In the genomic region with DNA sequence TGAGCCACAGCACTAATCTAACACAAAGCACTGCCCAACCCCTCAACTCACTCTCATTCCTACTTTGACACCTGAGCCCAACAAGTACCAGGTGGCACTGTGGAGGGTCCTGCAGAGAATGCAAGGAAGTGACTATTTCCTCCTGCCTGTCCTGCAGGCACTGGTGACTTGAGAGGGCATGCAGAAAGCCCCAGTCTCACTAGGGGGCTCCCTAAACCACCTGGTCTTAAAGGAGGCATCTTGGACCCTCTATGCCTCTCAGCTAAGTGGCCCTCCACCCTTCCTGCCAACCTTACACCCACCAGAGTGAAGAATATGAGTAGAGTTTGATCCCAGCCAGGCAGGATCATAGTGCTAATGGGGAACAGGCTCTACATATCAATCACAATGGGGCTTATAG, we compare ENCODE assay signal across 6 cellular contexts. TPM values are rescaled to one million over a fixed set of nuclear protein-coding genes. Genes with fewer than 3 reads are reported as not detected.
DNase-seq lines count a peak whose midpoint lies in the region; ATAC-seq and TF ChIP-seq lines count a peak whose summit lies in the region.

No MANE protein-coding gene starts in this region.

- no peak overlapping the region for H3K9ac ChIP-seq in fibroblast of lung (ENCODE audit: insufficient read depth, low read length)

- CTCF ChIA-PET in CD4-positive, alpha-beta T cell (lab: Charles Lee): interaction anchor here (4.2 kb wide), 1 partner anchor 37 kb away, joined by 103 read pairs; a partner anchor contains a TSS

- H3K79me2 ChIP-seq in fibroblast of lung (ENCODE audit: control insufficient read depth, insufficient read depth, low read length): no peaks in the 10 kb centered on the region

- no peaks in the 10 kb centered on the region for H4K20me1 ChIP-seq in fibroblast of lung (ENCODE audit: control insufficient read depth, extremely low read depth, insufficient read depth, low read length)

- peak; percentile 27 to 48 for TF ChIP-seq CTCF in fibroblast of lung (conservative IDR thresholded peaks at IDR 0.05 in 1 of 2, IDR thresholded peaks at IDR 0.05 in 1 of 2; ENCODE audit: low read depth in 1 of 2, low read length in 2 of 2)
- no peak for TF ChIP-seq CTCF in CD4-positive, alpha-beta T cell (IDR thresholded peaks at IDR 0.05)

- POLR2A ChIA-PET in CD4-positive, alpha-beta T cell (lab: Charles Lee): interaction anchor here (2.8 kb wide), 1 partner anchor 38 kb away, joined by 11 read pairs; a partner anchor contains a TSS

- H3K4me2 ChIP-seq in fibroblast of lung (ENCODE audit: extremely low read depth, insufficient read depth, low read length): no peak overlapping the region

- no peaks in the 10 kb centered on the region for H3K9me3 ChIP-seq in fibroblast of lung (ENCODE audit: control insufficient read depth, insufficient read depth, low read depth, low read length)
- H3K9me3 ChIP-seq in CD4-positive, alpha-beta T cell (ENCODE audit: control insufficient read depth, low read length): no peaks in the 10 kb centered on the region

- H3K9me3 Mint-ChIP-seq in CD4-positive, alpha-beta T cell: no peaks in the 10 kb centered on the region
- no peaks in the 10 kb centered on the region for H3K9me3 Mint-ChIP-seq in activated T-helper 17 cell treated with anti-CD3 and anti-CD28 coated beads, Interleukin-2, amount 50 U/mL, for 72 hours

- intact Hi-C loops in CD4-positive, alpha-beta T cell (cut with DNase I, micrococcal nuclease): loop anchor here in 1 of 2 experiments (5.0 kb wide), 1 partner anchor 66 kb away; no protein-coding TSS in a partner anchor

- no peaks in the 10 kb centered on the region for H3K27me3 ChIP-seq in fibroblast of lung (ENCODE audit: control insufficient read depth, insufficient read depth, low read length)
- no peaks in the 10 kb centered on the region for H3K27me3 ChIP-seq in CD4-positive, alpha-beta T cell (ENCODE audit: control insufficient read depth, insufficient read depth, low read length)

- H2AFZ ChIP-seq in fibroblast of lung (ENCODE audit: low read length): no peak overlapping the region

- DNase-seq in EH (ENCODE audit: low read depth): peak; percentile 20
- peak; percentile 37 for DNase-seq in MV-4-11 (lab: John Stamatoyannopoulos, UW)
- DNase-seq in fibroblast of lung (ENCODE audit: low read depth in 2 of 2): peak in 1 of 2 donors; percentile 28
- DNase-seq in CD4-positive, alpha-beta T cell: no peak

- no peak overlapping the region for H3K4me3 Mint-ChIP-seq in CD4-positive, alpha-beta T cell
- H3K4me3 Mint-ChIP-seq in activated T-helper 17 cell treated with anti-CD3 and anti-CD28 coated beads, Interleukin-2, amount 50 U/mL, for 72 hours: no peak overlapping the region

- H3K27me3 Mint-ChIP-seq in CD4-positive, alpha-beta T cell: no peaks in the 10 kb centered on the region
- no peaks in the 10 kb centered on the region for H3K27me3 Mint-ChIP-seq in activated T-helper 17 cell treated with anti-CD3 and anti-CD28 coated beads, Interleukin-2, amount 50 U/mL, for 72 hours

- H3K27ac Mint-ChIP-seq in CD4-positive, alpha-beta T cell: no peak overlapping the region
- H3K27ac Mint-ChIP-seq in activated T-helper 17 cell treated with anti-CD3 and anti-CD28 coated beads, Interleukin-2, amount 50 U/mL, for 72 hours: no peak overlapping the region

- peaks cover 8% of the 10 kb centered on the region for H3K4me1 ChIP-seq in fibroblast of lung (ENCODE audit: control insufficient read depth, extremely low read depth, insufficient read depth, low read length)

- H3K4me1 Mint-ChIP-seq in CD4-positive, alpha-beta T cell (ENCODE audit: low read depth): no peaks in the 10 kb centered on the region
- peaks cover 5% of the 10 kb centered on the region for H3K4me1 Mint-ChIP-seq in activated T-helper 17 cell treated with anti-CD3 and anti-CD28 coated beads, Interleukin-2, amount 50 U/mL, for 72 hours

- H3K4me3 ChIP-seq in fibroblast of lung (replicated peaks in 1 of 4; ENCODE audit: control extremely low read depth in 1 of 4, insufficient read depth in 1 of 4, low read depth in 3 of 4, low read length in 4 of 4): no peak overlapping the region

- H3K27ac ChIP-seq in fibroblast of lung (ENCODE audit: insufficient read depth, low read length): no peak overlapping the region
- no peak overlapping the region for H3K27ac ChIP-seq in CD4-positive, alpha-beta T cell (ENCODE audit: low read depth, low read length)

- no peaks in the 10 kb centered on the region for H3K36me3 Mint-ChIP-seq in CD4-positive, alpha-beta T cell (ENCODE audit: low read depth)
- H3K36me3 Mint-ChIP-seq in activated T-helper 17 cell treated with anti-CD3 and anti-CD28 coated beads, Interleukin-2, amount 50 U/mL, for 72 hours (ENCODE audit: low read depth): no peaks in the 10 kb centered on the region

- no peaks in the 10 kb centered on the region for H3K36me3 ChIP-seq in fibroblast of lung (ENCODE audit: control insufficient read depth, insufficient read depth, low read length)

- no peak for ATAC-seq in GM21529 (IDR thresholded peaks at IDR 0.05; ENCODE audit: unreplicated experiment)
- ATAC-seq in CD4-positive, alpha-beta T cell (ENCODE audit: poor library complexity): no peak
- ATAC-seq in activated T-helper 17 cell treated with anti-CD3 and anti-CD28 coated beads, Interleukin-2, amount 50 U/mL, for 72 hours (replicated peaks): no peak

RNA-seq across cellular contexts. Expression of a gene that starts 15.2 kb away (rescaled TPM):
- 0.77 and 2.0 TPM in 2 replicates for total RNA-seq in fibroblast of lung
- polyA plus RNA-seq in fibroblast of lung: 2.5 and 7.0 TPM in 2 replicates
- 2.0 and 6.4 TPM in 2 replicates for polyA plus RNA-seq in fibroblast of lung (2012)
- polyA minus RNA-seq in fibroblast of lung (ENCODE audit: low replicate concordance): 2.0 and 16.2 TPM in 2 replicates
- total RNA-seq in CD4-positive, alpha-beta T cell: 1 to 10 TPM; 2.4 TPM
- total RNA-seq in activated T-helper 17 cell treated with anti-CD3 and anti-CD28 coated beads, Interleukin-2, amount 50 U/mL, for 72 hours: 10 to 100 TPM; 19.6 to 24.5 TPM

RNA-seq across cellular contexts. Expression of a gene that starts 27.4 kb away (rescaled TPM):
- 50.1 and 57.1 TPM in 2 replicates for total RNA-seq in fibroblast of lung
- 22.8 and 33.7 TPM in 2 replicates for polyA plus RNA-seq in fibroblast of lung
- polyA plus RNA-seq in fibroblast of lung (2012): 31.5 and 43.9 TPM in 2 replicates
- 92.0 and 131 TPM in 2 replicates for polyA minus RNA-seq in fibroblast of lung (ENCODE audit: low replicate concordance)
- 100 to 1,000 TPM; 208 to 213 TPM for total RNA-seq in CD4-positive, alpha-beta T cell
- 10 to 100 TPM; 68.6 to 94.2 TPM for total RNA-seq in activated T-helper 17 cell treated with anti-CD3 and anti-CD28 coated beads, Interleukin-2, amount 50 U/mL, for 72 hours

RNA-seq across cellular contexts. Expression of a gene that starts 28.6 kb away (rescaled TPM):
- total RNA-seq in fibroblast of lung: not detected in 2 replicates
- polyA plus RNA-seq in fibroblast of lung: 0.06 TPM in 1 of 2 replicates, not detected in the other
- not detected in 2 replicates for polyA plus RNA-seq in fibroblast of lung (2012)
- polyA minus RNA-seq in fibroblast of lung (ENCODE audit: low replicate concordance): not detected in 2 replicates
- under 1 TPM in 1 of 2 experiments, not detected in 1; 0.28 TPM for total RNA-seq in CD4-positive, alpha-beta T cell
- under 1 TPM; 0.15 to 0.34 TPM for total RNA-seq in activated T-helper 17 cell treated with anti-CD3 and anti-CD28 coated beads, Interleukin-2, amount 50 U/mL, for 72 hours

RNA-seq across cellular contexts. Expression of a gene that starts 38.1 kb away (rescaled TPM):
- 3.3 and 7.3 TPM in 2 replicates for total RNA-seq in fibroblast of lung
- 2.9 and 6.5 TPM in 2 replicates for polyA plus RNA-seq in fibroblast of lung
- 5.4 and 10.5 TPM in 2 replicates for polyA plus RNA-seq in fibroblast of lung (2012)
- 4.3 and 4.6 TPM in 2 replicates for polyA minus RNA-seq in fibroblast of lung (ENCODE audit: low replicate concordance)
- total RNA-seq in CD4-positive, alpha-beta T cell: under 1 TPM; 0.85 to 0.87 TPM
- under 1 TPM; 0.26 to 0.32 TPM for total RNA-seq in activated T-helper 17 cell treated with anti-CD3 and anti-CD28 coated beads, Interleukin-2, amount 50 U/mL, for 72 hours

RNA-seq across cellular contexts. Expression of a gene that starts 41.5 kb away (rescaled TPM):
- under 0.01 TPM in 1 of 2 replicates, not detected in the other for total RNA-seq in fibroblast of lung
- not detected in 2 replicates for polyA plus RNA-seq in fibroblast of lung
- polyA plus RNA-seq in fibroblast of lung (2012): not detected in 2 replicates
- polyA minus RNA-seq in fibroblast of lung (ENCODE audit: low replicate concordance): not detected in 2 replicates
- total RNA-seq in CD4-positive, alpha-beta T cell: under 1 TPM in 1 of 2 experiments, not detected in 1; 0.17 TPM
- total RNA-seq in activated T-helper 17 cell treated with anti-CD3 and anti-CD28 coated beads, Interleukin-2, amount 50 U/mL, for 72 hours: under 1 TPM in 1 of 2 donors, not detected in 1; 0.40 TPM

Comparison
In these comparisons a context has a peak if more than half of its experiments do, and no peak if none do; other contexts are left out.
1. DNase-seq: peak in EH (single experiment) and MV-4-11 (single experiment); none in CD4-positive, alpha-beta T cell (0 of 10).